In genomic region chr2:24072259-24072658, GRCh38 we compare ENCODE assay signal across 18 cellular contexts. TPM values are rescaled to one million over a fixed set of nuclear protein-coding genes. Genes with fewer than 3 reads are reported as not detected.
A peak's percentile ranks its signal among the peaks of the same experiment; 100 is the strongest.
DNase-seq lines count a peak whose midpoint lies in the region; ATAC-seq and TF ChIP-seq lines count a peak whose summit lies in the region.
"Had no signal": no experiment of that assay in that cellular context is flagged by ENCODE, and none has a peak within 500 bp of the region (broad histone marks: within the 10 kb centered on the region; RNA-seq: fewer than 3 reads in every experiment).

No MANE protein-coding gene starts in this region.

- H3K36me3 Mint-ChIP-seq in activated CD8-positive, alpha-beta T cell treated with anti-CD3 and anti-CD28 coated beads for 36 hours (ENCODE audit: low read depth), result peaks cover 24% of the 10 kb centered on the region
- peaks cover 31% of the 10 kb centered on the region for H3K36me3 Mint-ChIP-seq in activated CD8-positive, alpha-beta T cell treated with anti-CD3 and anti-CD28 coated beads, Interleukin-2, amount 10 ng/mL, durations not matched to agents 7 days and 5 days (ENCODE audit: low read depth)
- H3K36me3 Mint-ChIP-seq in activated naive CD8-positive, alpha-beta T cell treated with anti-CD3 and anti-CD28 coated beads for 36 hours, result peaks cover 24% of the 10 kb centered on the region
- H3K36me3 Mint-ChIP-seq in activated naive CD8-positive, alpha-beta T cell treated with anti-CD3 and anti-CD28 coated beads, Interleukin-2, amount 50 U/mL, for 24 hours (ENCODE audit: low read depth), result peaks cover 27% of the 10 kb centered on the region
- H3K36me3 Mint-ChIP-seq in CD8-positive, alpha-beta memory T cell, result peaks cover 0 to 69% (median 9%) of the 10 kb centered on the region in 3 donors
- H3K36me3 Mint-ChIP-seq in neural crest cell (ENCODE audit: low read depth), result peaks cover 3% of the 10 kb centered on the region
- no peaks in the 10 kb centered on the region for H3K36me3 Mint-ChIP-seq in natural killer cell treated with Interleukin-12 subunit alpha and Interleukin-12 subunit beta and Interleukin-15 and Interleukin-18, amount 100 ng/mL, for 72 hours

- intact Hi-C loops in activated CD8-positive, alpha-beta T cell treated with anti-CD3 and anti-CD28 coated beads for 36 hours (cut with micrococcal nuclease), result no loop called here

- no peaks in the 10 kb centered on the region for H3K27me3 ChIP-seq in CD8-positive, alpha-beta memory T cell (ENCODE audit: insufficient read depth, low read length, poor library complexity, severe bottlenecking)
- H3K27me3 ChIP-seq: BLaER1 had no signal

- no peaks in the 10 kb centered on the region for H3K9me3 Mint-ChIP-seq in activated CD8-positive, alpha-beta T cell treated with anti-CD3 and anti-CD28 coated beads for 36 hours
- no peaks in the 10 kb centered on the region for H3K9me3 Mint-ChIP-seq in activated CD8-positive, alpha-beta T cell treated with anti-CD3 and anti-CD28 coated beads, Interleukin-2, amount 10 ng/mL, durations not matched to agents 7 days and 5 days (ENCODE audit: insufficient read depth)
- no peaks in the 10 kb centered on the region for H3K9me3 Mint-ChIP-seq in activated naive CD8-positive, alpha-beta T cell treated with anti-CD3 and anti-CD28 coated beads for 36 hours
- H3K9me3 Mint-ChIP-seq in activated naive CD8-positive, alpha-beta T cell treated with anti-CD3 and anti-CD28 coated beads, Interleukin-2, amount 50 U/mL, for 24 hours, result no peaks in the 10 kb centered on the region
- H3K9me3 Mint-ChIP-seq in CD8-positive, alpha-beta memory T cell, result no peaks in the 10 kb centered on the region
- H3K9me3 Mint-ChIP-seq in neural crest cell, result no peaks in the 10 kb centered on the region
- H3K9me3 Mint-ChIP-seq in natural killer cell treated with Interleukin-12 subunit alpha and Interleukin-12 subunit beta and Interleukin-15 and Interleukin-18, amount 100 ng/mL, for 72 hours, result no peaks in the 10 kb centered on the region
- H3K9me3 Mint-ChIP-seq: CD14-positive monocyte; CD8-positive, alpha-beta T cell; H9 had no signal

- peaks cover 31% of the 10 kb centered on the region for H3K36me3 ChIP-seq in CD8-positive, alpha-beta memory T cell (ENCODE audit: insufficient read depth, low read length)

- no peak for DNase-seq in activated CD8-positive, alpha-beta T cell treated with anti-CD3 and anti-CD28 coated beads for 36 hours
- no peak for DNase-seq in activated CD8-positive, alpha-beta T cell treated with anti-CD3 and anti-CD28 coated beads, Interleukin-2, amount 10 ng/mL, durations not matched to agents 7 days and 5 days
- no peak for DNase-seq in activated naive CD8-positive, alpha-beta T cell treated with anti-CD3 and anti-CD28 coated beads for 36 hours
- DNase-seq in activated naive CD8-positive, alpha-beta T cell treated with anti-CD3 and anti-CD28 coated beads, Interleukin-2, amount 50 U/mL, for 24 hours, result no peak
- no peak for DNase-seq in CD8-positive, alpha-beta memory T cell
- DNase-seq in neural crest cell (ENCODE audit: low read depth, low spot score) (no peak), DMS53 treated with DMSO at 0.1 percent for 48 hours (lab: John Stamatoyannopoulos, UW; ENCODE audit: unreplicated experiment) (no peak)
- no peak for DNase-seq in natural killer cell treated with Interleukin-12 subunit alpha and Interleukin-12 subunit beta and Interleukin-15 and Interleukin-18, amount 100 ng/mL, for 72 hours (ENCODE audit: low spot score)
- DNase-seq: CD8-positive, alpha-beta T cell; COR-L47; DMS 273 treated with DMSO at 0.1 percent for 48 hours; DMS53; H9 had no signal

- TF ChIP-seq CTCF in activated CD8-positive, alpha-beta T cell treated with anti-CD3 and anti-CD28 coated beads for 36 hours (IDR thresholded peaks at IDR 0.05), result no peak
- TF ChIP-seq CTCF in neural crest cell (conservative IDR thresholded peaks at IDR 0.05), result no peak

- no peaks in the 10 kb centered on the region for H3K9me3 ChIP-seq in CD8-positive, alpha-beta memory T cell (ENCODE audit: low read length)
- H3K9me3 ChIP-seq: BLaER1 had no signal

- H3K4me3 Mint-ChIP-seq in activated CD8-positive, alpha-beta T cell treated with anti-CD3 and anti-CD28 coated beads for 36 hours, result no peak overlapping the region
- no peak overlapping the region for H3K4me3 Mint-ChIP-seq in activated CD8-positive, alpha-beta T cell treated with anti-CD3 and anti-CD28 coated beads, Interleukin-2, amount 10 ng/mL, durations not matched to agents 7 days and 5 days
- no peak overlapping the region for H3K4me3 Mint-ChIP-seq in activated naive CD8-positive, alpha-beta T cell treated with anti-CD3 and anti-CD28 coated beads for 36 hours
- no peak overlapping the region for H3K4me3 Mint-ChIP-seq in activated naive CD8-positive, alpha-beta T cell treated with anti-CD3 and anti-CD28 coated beads, Interleukin-2, amount 50 U/mL, for 24 hours
- peak overlapping the region in 1 of 7 donors; percentile 54 for H3K4me3 Mint-ChIP-seq in CD8-positive, alpha-beta memory T cell
- peak overlapping the region; percentile 70 for H3K4me3 Mint-ChIP-seq in neural crest cell
- no peak overlapping the region for H3K4me3 Mint-ChIP-seq in natural killer cell treated with Interleukin-12 subunit alpha and Interleukin-12 subunit beta and Interleukin-15 and Interleukin-18, amount 100 ng/mL, for 72 hours
- H3K4me3 Mint-ChIP-seq: CD14-positive monocyte; CD8-positive, alpha-beta T cell; H9 had no signal

- POLR2A ChIA-PET in activated CD8-positive, alpha-beta T cell treated with anti-CD3 and anti-CD28 coated beads for 36 hours (lab: Charles Lee), result no interaction called here
- POLR2A ChIA-PET in activated CD8-positive, alpha-beta T cell treated with anti-CD3 and anti-CD28 coated beads, Interleukin-2, amount 10 ng/mL, durations not matched to agents 7 days and 5 days (lab: Charles Lee), result interaction anchor here (0.7 kb wide), 1 partner anchor 318 kb away, joined by 3 read pairs; no protein-coding TSS in a partner anchor
- POLR2A ChIA-PET in CD8-positive, alpha-beta memory T cell (lab: Charles Lee), result no interaction called here

- no peak overlapping the region for H3K4me3 ChIP-seq in CD8-positive, alpha-beta memory T cell (ENCODE audit: low read length)
- H3K4me3 ChIP-seq: BLaER1 had no signal

- no peak for ATAC-seq in activated CD8-positive, alpha-beta T cell treated with anti-CD3 and anti-CD28 coated beads for 36 hours
- no peak for ATAC-seq in activated CD8-positive, alpha-beta T cell treated with anti-CD3 and anti-CD28 coated beads, Interleukin-2, amount 10 ng/mL, durations not matched to agents 7 days and 5 days
- no peak for ATAC-seq in activated naive CD8-positive, alpha-beta T cell treated with anti-CD3 and anti-CD28 coated beads, Interleukin-2, amount 50 U/mL, for 24 hours
- ATAC-seq in natural killer cell treated with Interleukin-12 subunit alpha and Interleukin-12 subunit beta and Interleukin-15 and Interleukin-18, amount 100 ng/mL, for 72 hours, result no peak
- ATAC-seq: CD8-positive, alpha-beta T cell had no signal

- peaks cover 30% of the 10 kb centered on the region for H3K4me1 Mint-ChIP-seq in activated CD8-positive, alpha-beta T cell treated with anti-CD3 and anti-CD28 coated beads for 36 hours (ENCODE audit: low read depth)
- peaks cover 38% of the 10 kb centered on the region for H3K4me1 Mint-ChIP-seq in activated CD8-positive, alpha-beta T cell treated with anti-CD3 and anti-CD28 coated beads, Interleukin-2, amount 10 ng/mL, durations not matched to agents 7 days and 5 days (ENCODE audit: low read depth)
- peaks cover 30% of the 10 kb centered on the region for H3K4me1 Mint-ChIP-seq in activated naive CD8-positive, alpha-beta T cell treated with anti-CD3 and anti-CD28 coated beads for 36 hours
- H3K4me1 Mint-ChIP-seq in activated naive CD8-positive, alpha-beta T cell treated with anti-CD3 and anti-CD28 coated beads, Interleukin-2, amount 50 U/mL, for 24 hours, result peaks cover 32% of the 10 kb centered on the region
- H3K4me1 Mint-ChIP-seq in CD8-positive, alpha-beta memory T cell, result peaks cover 26 to 42% (median 32%) of the 10 kb centered on the region in 3 donors
- peaks cover 22% of the 10 kb centered on the region for H3K4me1 Mint-ChIP-seq in neural crest cell
- H3K4me1 Mint-ChIP-seq in natural killer cell treated with Interleukin-12 subunit alpha and Interleukin-12 subunit beta and Interleukin-15 and Interleukin-18, amount 100 ng/mL, for 72 hours (ENCODE audit: low read depth in 2 of 2), result peaks cover 19 to 21% of the 10 kb centered on the region in 2 donors

- H3K4me1 ChIP-seq in CD8-positive, alpha-beta memory T cell (ENCODE audit: insufficient read depth, low read length), result peaks cover 15% of the 10 kb centered on the region

- H3K27ac ChIP-seq in CD8-positive, alpha-beta memory T cell (ENCODE audit: low read depth, low read length), result no peak overlapping the region
- H3K27ac ChIP-seq: 22Rv1, BLaER1 had no signal

- peak overlapping the region; percentile 7 for H3K27ac Mint-ChIP-seq in activated CD8-positive, alpha-beta T cell treated with anti-CD3 and anti-CD28 coated beads for 36 hours
- H3K27ac Mint-ChIP-seq in activated CD8-positive, alpha-beta T cell treated with anti-CD3 and anti-CD28 coated beads, Interleukin-2, amount 10 ng/mL, durations not matched to agents 7 days and 5 days, result no peak overlapping the region
- H3K27ac Mint-ChIP-seq in activated naive CD8-positive, alpha-beta T cell treated with anti-CD3 and anti-CD28 coated beads for 36 hours, result peak overlapping the region; percentile 54
- no peak overlapping the region for H3K27ac Mint-ChIP-seq in activated naive CD8-positive, alpha-beta T cell treated with anti-CD3 and anti-CD28 coated beads, Interleukin-2, amount 50 U/mL, for 24 hours
- H3K27ac Mint-ChIP-seq in CD8-positive, alpha-beta memory T cell, result peak overlapping the region in 6 of 8 donors; percentile 13 to 85 (median 50)
- no peak overlapping the region for H3K27ac Mint-ChIP-seq in neural crest cell (ENCODE audit: unreplicated experiment)
- H3K27ac Mint-ChIP-seq in natural killer cell treated with Interleukin-12 subunit alpha and Interleukin-12 subunit beta and Interleukin-15 and Interleukin-18, amount 100 ng/mL, for 72 hours, result no peak overlapping the region
- H3K27ac Mint-ChIP-seq: CD14-positive monocyte; CD8-positive, alpha-beta T cell; H9 had no signal

- CTCF ChIA-PET in activated CD8-positive, alpha-beta T cell treated with anti-CD3 and anti-CD28 coated beads for 36 hours (lab: Charles Lee), result interaction anchor here (1.1 to 3.8 kb wide), 2 partner anchors 12 to 17 kb away, joined by 4 to 21 read pairs; partner anchors contain the start of gene TP53I3
- CTCF ChIA-PET in activated CD8-positive, alpha-beta T cell treated with anti-CD3 and anti-CD28 coated beads, Interleukin-2, amount 10 ng/mL, durations not matched to agents 7 days and 5 days (lab: Charles Lee), result interaction anchor here (1.1 to 2.6 kb wide), 4 partner anchors 12 to 147 kb away, joined by 3 to 21 read pairs (median 4); partner anchors contain the start of gene TP53I3
- CTCF ChIA-PET in CD8-positive, alpha-beta memory T cell (lab: Charles Lee), result interaction anchor here (2.1 kb wide), 1 partner anchor 12 kb away, joined by 11 read pairs; the partner anchor contains the start of gene TP53I3

- H3K27me3 Mint-ChIP-seq in activated CD8-positive, alpha-beta T cell treated with anti-CD3 and anti-CD28 coated beads for 36 hours, result no peaks in the 10 kb centered on the region
- no peaks in the 10 kb centered on the region for H3K27me3 Mint-ChIP-seq in activated CD8-positive, alpha-beta T cell treated with anti-CD3 and anti-CD28 coated beads, Interleukin-2, amount 10 ng/mL, durations not matched to agents 7 days and 5 days (ENCODE audit: low read depth)
- H3K27me3 Mint-ChIP-seq in activated naive CD8-positive, alpha-beta T cell treated with anti-CD3 and anti-CD28 coated beads for 36 hours, result no peaks in the 10 kb centered on the region
- no peaks in the 10 kb centered on the region for H3K27me3 Mint-ChIP-seq in activated naive CD8-positive, alpha-beta T cell treated with anti-CD3 and anti-CD28 coated beads, Interleukin-2, amount 50 U/mL, for 24 hours
- H3K27me3 Mint-ChIP-seq in CD8-positive, alpha-beta memory T cell, result no peaks in the 10 kb centered on the region
- H3K27me3 Mint-ChIP-seq in neural crest cell (ENCODE audit: low read depth), result no peaks in the 10 kb centered on the region
- H3K27me3 Mint-ChIP-seq in natural killer cell treated with Interleukin-12 subunit alpha and Interleukin-12 subunit beta and Interleukin-15 and Interleukin-18, amount 100 ng/mL, for 72 hours, result no peaks in the 10 kb centered on the region

RNA-seq across cellular contexts. Expression of gene SF3B6, which starts 3.9 kb away (rescaled TPM):
- 100 to 1,000 TPM; 141 to 144 TPM for total RNA-seq in activated CD8-positive, alpha-beta T cell treated with anti-CD3 and anti-CD28 coated beads for 36 hours
- 10 to 100 TPM; 94.6 to 96.2 TPM for total RNA-seq in activated CD8-positive, alpha-beta T cell treated with anti-CD3 and anti-CD28 coated beads, Interleukin-2, amount 10 ng/mL, durations not matched to agents 7 days and 5 days
- 100 to 1,000 TPM; 159 to 165 TPM for total RNA-seq in activated naive CD8-positive, alpha-beta T cell treated with anti-CD3 and anti-CD28 coated beads for 36 hours
- 100 to 1,000 TPM; 141 to 146 TPM for total RNA-seq in CD8-positive, alpha-beta memory T cell
- polyA plus RNA-seq in CD8-positive, alpha-beta memory T cell, result 181 TPM
- total RNA-seq in neural crest cell, result 89.5 and 94.3 TPM in 2 replicates
- 10 to 100 TPM; 83.1 to 85.8 TPM for total RNA-seq in natural killer cell treated with Interleukin-12 subunit alpha and Interleukin-12 subunit beta and Interleukin-15 and Interleukin-18, amount 100 ng/mL, for 72 hours

RNA-seq across cellular contexts. Expression of gene TP53I3, which starts 12.4 kb away (rescaled TPM):
- total RNA-seq in activated CD8-positive, alpha-beta T cell treated with anti-CD3 and anti-CD28 coated beads for 36 hours, result 1 to 10 TPM; 1.8 to 2.6 TPM
- 1 to 10 TPM; 5.3 to 6.5 TPM for total RNA-seq in activated CD8-positive, alpha-beta T cell treated with anti-CD3 and anti-CD28 coated beads, Interleukin-2, amount 10 ng/mL, durations not matched to agents 7 days and 5 days
- total RNA-seq in activated naive CD8-positive, alpha-beta T cell treated with anti-CD3 and anti-CD28 coated beads for 36 hours, result 1 to 10 TPM; 1.8 to 2.3 TPM
- 1 to 10 TPM; 3.9 to 4.3 TPM for total RNA-seq in CD8-positive, alpha-beta memory T cell
- not detected for polyA plus RNA-seq in CD8-positive, alpha-beta memory T cell
- total RNA-seq in neural crest cell, result 38.3 and 40.8 TPM in 2 replicates
- total RNA-seq in natural killer cell treated with Interleukin-12 subunit alpha and Interleukin-12 subunit beta and Interleukin-15 and Interleukin-18, amount 100 ng/mL, for 72 hours, result 1 to 10 TPM; 4.1 to 5.8 TPM

RNA-seq across cellular contexts. Expression of gene FKBP1B, which starts 22.7 kb away (rescaled TPM):
- 1 to 10 TPM; 1.3 to 1.7 TPM for total RNA-seq in activated CD8-positive, alpha-beta T cell treated with anti-CD3 and anti-CD28 coated beads for 36 hours
- 1 to 10 TPM; 3.2 to 3.4 TPM for total RNA-seq in activated CD8-positive, alpha-beta T cell treated with anti-CD3 and anti-CD28 coated beads, Interleukin-2, amount 10 ng/mL, durations not matched to agents 7 days and 5 days
- total RNA-seq in activated naive CD8-positive, alpha-beta T cell treated with anti-CD3 and anti-CD28 coated beads for 36 hours, result 1 to 10 TPM in 1 of 2 experiments, under 1 TPM in 1; 0.99 to 1.0 TPM
- total RNA-seq in CD8-positive, alpha-beta memory T cell, result 1 to 10 TPM; 2.5 to 3.7 TPM
- 5.3 TPM for polyA plus RNA-seq in CD8-positive, alpha-beta memory T cell
- total RNA-seq in neural crest cell, result 22.0 and 22.1 TPM in 2 replicates
- total RNA-seq in natural killer cell treated with Interleukin-12 subunit alpha and Interleukin-12 subunit beta and Interleukin-15 and Interleukin-18, amount 100 ng/mL, for 72 hours, result 1 to 10 TPM; 1.6 to 2.4 TPM

RNA-seq across cellular contexts. Expression of gene WDCP, which starts 25.1 kb away (rescaled TPM):
- total RNA-seq in activated CD8-positive, alpha-beta T cell treated with anti-CD3 and anti-CD28 coated beads for 36 hours, result 10 to 100 TPM; 20.2 to 23.0 TPM
- 10 to 100 TPM; 23.2 to 24.1 TPM for total RNA-seq in activated CD8-positive, alpha-beta T cell treated with anti-CD3 and anti-CD28 coated beads, Interleukin-2, amount 10 ng/mL, durations not matched to agents 7 days and 5 days
- total RNA-seq in activated naive CD8-positive, alpha-beta T cell treated with anti-CD3 and anti-CD28 coated beads for 36 hours, result 10 to 100 TPM; 20.9 to 22.2 TPM
- 10 to 100 TPM; 29.4 to 31.9 TPM for total RNA-seq in CD8-positive, alpha-beta memory T cell
- 4.3 TPM for polyA plus RNA-seq in CD8-positive, alpha-beta memory T cell
- 41.8 and 43.9 TPM in 2 replicates for total RNA-seq in neural crest cell
- 10 to 100 TPM; 20.8 to 26.3 TPM for total RNA-seq in natural killer cell treated with Interleukin-12 subunit alpha and Interleukin-12 subunit beta and Interleukin-15 and Interleukin-18, amount 100 ng/mL, for 72 hours

RNA-seq across cellular contexts. Expression of gene PFN4, which starts 50.9 kb away (rescaled TPM):
- total RNA-seq in activated CD8-positive, alpha-beta T cell treated with anti-CD3 and anti-CD28 coated beads for 36 hours, result not detected
- under 1 TPM in 1 of 2 experiments, not detected in 1; 0.26 TPM for total RNA-seq in activated CD8-positive, alpha-beta T cell treated with anti-CD3 and anti-CD28 coated beads, Interleukin-2, amount 10 ng/mL, durations not matched to agents 7 days and 5 days
- under 1 TPM in 1 of 2 experiments, not detected in 1; 0.26 TPM for total RNA-seq in activated naive CD8-positive, alpha-beta T cell treated with anti-CD3 and anti-CD28 coated beads for 36 hours
- under 1 TPM in 1 of 2 experiments, not detected in 1; 0.35 TPM for total RNA-seq in CD8-positive, alpha-beta memory T cell
- not detected for polyA plus RNA-seq in CD8-positive, alpha-beta memory T cell
- 1.3 and 1.7 TPM in 2 replicates for total RNA-seq in neural crest cell
- 1 to 10 TPM in 1 of 2 donors, not detected in 1; 1.2 TPM for total RNA-seq in natural killer cell treated with Interleukin-12 subunit alpha and Interleukin-12 subunit beta and Interleukin-15 and Interleukin-18, amount 100 ng/mL, for 72 hours
- total RNA-seq: A673; CD8-positive, alpha-beta T cell; H1; H9 had no signal
- polyA plus RNA-seq: CD14-positive monocyte, H1 had no signal

Comparison
In these comparisons a context has a peak if more than half of its experiments do, and no peak if none do; other contexts are left out.
1. H3K27ac Mint-ChIP-seq: peak in activated CD8-positive, alpha-beta T cell treated with anti-CD3 and anti-CD28 coated beads for 36 hours (single experiment), activated naive CD8-positive, alpha-beta T cell treated with anti-CD3 and anti-CD28 coated beads for 36 hours (single experiment) and CD8-positive, alpha-beta memory T cell (6 of 8); none in activated CD8-positive, alpha-beta T cell treated with anti-CD3 and anti-CD28 coated beads, Interleukin-2, amount 10 ng/mL, durations not matched to agents 7 days and 5 days (single experiment), activated naive CD8-positive, alpha-beta T cell treated with anti-CD3 and anti-CD28 coated beads, Interleukin-2, amount 50 U/mL, for 24 hours (single experiment), neural crest cell (single experiment) and natural killer cell treated with Interleukin-12 subunit alpha and Interleukin-12 subunit beta and Interleukin-15 and Interleukin-18, amount 100 ng/mL, for 72 hours (0 of 2).